ENCODE assay signal across 1 cellular context in genomic region chr1:40922969-40923368, GRCh38.
TF ChIP-seq lines count a peak whose summit lies in the region.

No MANE protein-coding gene starts in this region.

TF ChIP-seq in H1, 55 proteins besides CTCF, POLR2A, EP300 and RAD21:
- TF ChIP-seq RBBP5 (IDR thresholded peaks at IDR 0.05; ENCODE audit: borderline replicate concordance, low read depth, low read length) (no peak), CBX5 (IDR thresholded peaks at IDR 0.05; ENCODE audit: low read depth, low read length) (no peak), POLR2AphosphoS5 (IDR thresholded peaks at IDR 0.05; ENCODE audit: low read depth, low read length) (no peak), MAFK (IDR thresholded peaks at IDR 0.05; ENCODE audit: low read depth, low read length) (no peak), TAF1 (IDR thresholded peaks at IDR 0.05; ENCODE audit: low read depth, low read length) (no peak), PHF8 (conservative IDR thresholded peaks at IDR 0.05; ENCODE audit: low read depth, low read length) (no peak), HDAC6 (IDR thresholded peaks at IDR 0.05; ENCODE audit: low read depth, low read length) (no peak), ATF2 (IDR thresholded peaks at IDR 0.05; ENCODE audit: low read length) (no peak), USF2 (IDR thresholded peaks at IDR 0.05; ENCODE audit: low read length) (no peak), NANOG (IDR thresholded peaks at IDR 0.05; ENCODE audit: insufficient read depth, low read depth, low read length, poor library complexity, severe bottlenecking) (no peak), BRCA1 (IDR thresholded peaks at IDR 0.05; ENCODE audit: low read depth, low read length) (no peak), SRF (IDR thresholded peaks at IDR 0.05; ENCODE audit: low read depth, low read length) (no peak)
